19 cellular contexts compared by ENCODE assay signal in the genomic region with DNA sequence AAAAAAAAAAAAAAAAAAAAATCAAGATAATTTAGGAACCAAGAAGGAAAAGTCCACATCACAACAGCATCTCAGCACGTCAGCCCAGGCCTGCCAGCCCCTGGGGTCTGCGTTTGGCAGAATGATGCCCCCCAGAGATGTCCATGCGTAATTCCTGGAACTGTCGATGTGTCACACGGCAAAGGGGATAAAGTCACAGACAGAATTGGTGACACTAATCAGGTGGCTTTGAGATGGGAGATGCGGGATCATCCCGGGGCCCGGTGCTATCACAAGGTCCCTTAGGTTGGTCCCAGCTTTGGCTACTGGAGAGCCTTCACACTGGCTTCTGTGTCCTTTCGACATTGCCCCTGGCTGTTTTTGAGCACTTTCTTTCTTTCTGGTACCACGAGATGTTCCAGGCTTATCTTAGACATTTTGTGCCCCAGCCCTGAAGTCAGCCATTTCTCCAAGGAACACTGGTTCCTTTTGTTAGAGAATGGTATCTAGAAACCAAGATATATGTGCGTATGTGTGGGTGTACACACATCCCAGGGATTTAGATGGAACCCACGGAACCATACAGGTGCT. TPM values are rescaled to one million over a fixed set of nuclear protein-coding genes. Genes with fewer than 3 reads are reported as not detected.
"Had no signal": no experiment of that assay in that cellular context is flagged by ENCODE, and none has a peak within 500 bp of the region (broad histone marks: within the 10 kb centered on the region; RNA-seq: fewer than 3 reads in every experiment).

No MANE protein-coding gene starts in this region.

- DNase-seq: activated CD4-positive, alpha-beta T cell treated with anti-CD3 and anti-CD28 coated beads, Interleukin-2, amount 10 ng/mL, durations not matched to agents 24 days and 14 days; activated CD4-positive, CD25-positive, alpha-beta regulatory T cell; activated CD8-positive, alpha-beta T cell treated with anti-CD3 and anti-CD28 coated beads for 36 hours; activated naive CD4-positive, alpha-beta T cell treated with anti-CD3 and anti-CD28 coated beads, Interleukin-2, amount 50 U/mL, for 16 hours; activated T-cell treated with anti-CD3 and anti-CD28 coated beads, Interleukin-2, amount 50 U/mL, for 24 hours; adrenal gland; effector memory CD8-positive, alpha-beta T cell; left lung; stimulated activated CD4-positive, alpha-beta T cell treated with anti-CD3 and anti-CD28 coated beads, Interleukin-12 subunit alpha, Interleukin-12 subunit beta, amount 100 ng/mL, for 4 hours; stimulated activated CD4-positive, alpha-beta T cell treated with anti-CD3 and anti-CD28 coated beads, Interleukin-1b, Interleukin-23, amount 100 ng/mL, for 48 hours; stimulated activated CD8-positive, alpha-beta memory T cell treated with anti-CD3 and anti-CD28 coated beads, Interleukin-4, amount 100 ng/mL, for 48 hours; stimulated activated naive CD4-positive, alpha-beta T cell; T-cell; T-helper 9 cell had no signal

- H3K4me3 Mint-ChIP-seq: activated CD4-positive, alpha-beta T cell treated with anti-CD3 and anti-CD28 coated beads, Interleukin-2, amount 10 ng/mL, durations not matched to agents 24 days and 14 days; activated CD8-positive, alpha-beta T cell treated with anti-CD3 and anti-CD28 coated beads for 36 hours; activated T-cell treated with anti-CD3 and anti-CD28 coated beads, Interleukin-2, amount 50 U/mL, for 24 hours; effector memory CD8-positive, alpha-beta T cell; T-cell had no signal

- H3K36me3 ChIP-seq: adrenal gland, left lung, tibial nerve had no signal

- H3K4me1 Mint-ChIP-seq: T-cell had no signal

- H3K27me3 ChIP-seq: adrenal gland, left lung, tibial nerve had no signal

- H3K9me3 ChIP-seq: adrenal gland, left lung, tibial nerve had no signal

- H3K27ac ChIP-seq: adrenal gland, epithelial cell of prostate, left lung had no signal

- H3K4me1 ChIP-seq: left lung had no signal

- H3K27me3 Mint-ChIP-seq: activated CD4-positive, alpha-beta T cell treated with anti-CD3 and anti-CD28 coated beads, Interleukin-2, amount 10 ng/mL, durations not matched to agents 24 days and 14 days; activated CD8-positive, alpha-beta T cell treated with anti-CD3 and anti-CD28 coated beads for 36 hours; activated T-cell treated with anti-CD3 and anti-CD28 coated beads, Interleukin-2, amount 50 U/mL, for 24 hours; T-cell had no signal

- H3K9me3 Mint-ChIP-seq: activated CD4-positive, alpha-beta T cell treated with anti-CD3 and anti-CD28 coated beads, Interleukin-2, amount 10 ng/mL, durations not matched to agents 24 days and 14 days; activated CD8-positive, alpha-beta T cell treated with anti-CD3 and anti-CD28 coated beads for 36 hours; activated T-cell treated with anti-CD3 and anti-CD28 coated beads, Interleukin-2, amount 50 U/mL, for 24 hours; activated T-helper 2 cell treated with anti-CD3 and anti-CD28 coated beads, Interferon-gamma antibody, Interleukin-2, Interleukin-4, amounts not matched to agents 10 μg/mL and 5 μg/mL and 100 μg/mL, durations not matched to agents 14 hours and 24 hours and 36 hours; effector memory CD8-positive, alpha-beta T cell; T-cell had no signal

- H3K27ac Mint-ChIP-seq: activated CD4-positive, alpha-beta T cell treated with anti-CD3 and anti-CD28 coated beads, Interleukin-2, amount 10 ng/mL, durations not matched to agents 24 days and 14 days; activated CD8-positive, alpha-beta T cell treated with anti-CD3 and anti-CD28 coated beads for 36 hours; activated T-cell treated with anti-CD3 and anti-CD28 coated beads, Interleukin-2, amount 50 U/mL, for 24 hours; activated T-helper 2 cell treated with anti-CD3 and anti-CD28 coated beads, Interferon-gamma antibody, Interleukin-2, Interleukin-4, amounts not matched to agents 10 μg/mL and 5 μg/mL and 100 μg/mL, durations not matched to agents 14 hours and 24 hours and 36 hours; T-cell had no signal

- ATAC-seq: activated CD8-positive, alpha-beta T cell treated with anti-CD3 and anti-CD28 coated beads for 36 hours; effector memory CD8-positive, alpha-beta T cell; left lung; SK-N-SH treated with all-trans-retinoic acid at 6 μM for 48 hours; T-cell had no signal

- H3K36me3 Mint-ChIP-seq: T-cell had no signal

- H3K4me3 ChIP-seq: adrenal gland, left lung, tibial nerve had no signal

RNA-seq across cellular contexts. Expression of a gene that starts 20.7 kb away (rescaled TPM):
- total RNA-seq: dermis microvascular lymphatic vessel endothelial cell had no signal
